16 cellular contexts compared by ENCODE assay signal in genomic region chr14:31696378-31696777, GRCh38.
"Had no signal": no experiment of that assay in that cellular context is flagged by ENCODE, and none has a peak within 500 bp of the region (broad histone marks: within the 10 kb centered on the region; RNA-seq: fewer than 3 reads in every experiment).

No MANE protein-coding gene starts in this region.

- H3K36me3 ChIP-seq: colonic mucosa, gastrocnemius medialis, pancreas, suprapubic skin, thyroid gland had no signal

- H3K9me3 ChIP-seq: colonic mucosa, gastrocnemius medialis, pancreas, suprapubic skin, thyroid gland had no signal

- H3K4me1 ChIP-seq: colonic mucosa, gastrocnemius medialis, thyroid gland had no signal

- DNase-seq: colonic mucosa; dermis blood vessel endothelial cell; gastrocnemius medialis; immature natural killer cell; mammary epithelial cell; occipital lobe; pancreas; right cardiac atrium; stimulated activated CD4-positive, alpha-beta T cell treated with anti-CD3 and anti-CD28 coated beads, Interleukin-4, amount 100 ng/mL, for 1 hour; stimulated activated CD8-positive, alpha-beta memory T cell treated with anti-CD3 and anti-CD28 coated beads, Interleukin-4, amount 100 ng/mL, for 48 hours; stimulated activated naive CD8-positive, alpha-beta T cell treated with anti-CD3 and anti-CD28 coated beads, Interleukin-15, Interleukin-2, amounts not matched to agents 100 U/mL and 50 U/mL, for 24 hours; thyroid gland had no signal

- ATAC-seq: esophagus mucosa; gastrocnemius medialis; natural killer cell treated with Interleukin-12 subunit alpha and Interleukin-12 subunit beta and Interleukin-15 and Interleukin-18, amount 100 ng/mL, for 72 hours; pancreas; right cardiac atrium; stimulated activated effector memory CD8-positive, alpha-beta T cell treated with anti-CD3 and anti-CD28 coated beads, Interleukin-12 subunit alpha, Interleukin-12 subunit beta, amount 100 ng/mL, for 72 hours; stimulated activated naive CD8-positive, alpha-beta T cell treated with anti-CD3 and anti-CD28 coated beads, Interleukin-15, Interleukin-2, amounts not matched to agents 100 U/mL and 50 U/mL, for 24 hours had no signal

- H3K4me3 ChIP-seq: colonic mucosa, gastrocnemius medialis, pancreas, suprapubic skin, thyroid gland had no signal
